12 cellular contexts compared by ENCODE assay signal in genomic region chr1:78102082-78102481, GRCh38. TPM values are rescaled to one million over a fixed set of nuclear protein-coding genes. Genes with fewer than 3 reads are reported as not detected.
DNase-seq lines count a peak whose midpoint lies in the region; ATAC-seq and TF ChIP-seq lines count a peak whose summit lies in the region.
"Had no signal": no experiment of that assay in that cellular context is flagged by ENCODE, and none has a peak within 500 bp of the region (broad histone marks: within the 10 kb centered on the region; RNA-seq: fewer than 3 reads in every experiment).

No MANE protein-coding gene starts in this region.

- no peaks in the 10 kb centered on the region for H3K27me3 ChIP-seq in SJCRH30
- no peaks in the 10 kb centered on the region for H3K27me3 ChIP-seq in gastrocnemius medialis

- no peak for TF ChIP-seq CTCF in gastrocnemius medialis (IDR thresholded peaks at IDR 0.05 in 4 of 5, conservative IDR thresholded peaks at IDR 0.05 in 1 of 5)

- DNase-seq in GM03348 (ENCODE audit: low spot score) (peak; percentile 57), SJCRH30 (no peak), fibroblast of gingiva (ENCODE audit: low read depth) (peak; percentile 79), gastrocnemius medialis (no peak), GF-D8 (lab: John Stamatoyannopoulos, UW) (no peak), NCI-H2081 treated with DMSO at 0.1 percent for 48 hours (lab: John Stamatoyannopoulos, UW) (no peak), NCI-H2227 (lab: John Stamatoyannopoulos, UW; ENCODE audit: unreplicated experiment) (no peak)
- DNase-seq: Kasumi-1, NCI-H510A, SIG-M5 had no signal

- no peak for TF ChIP-seq POLR2A in gastrocnemius medialis (IDR thresholded peaks at IDR 0.05)

- H3K36me3 ChIP-seq in SJCRH30 (no peaks in the 10 kb centered on the region), gastrocnemius medialis (no peaks in the 10 kb centered on the region)

- intact Hi-C loops in gastrocnemius medialis (cut with DNase I; ENCODE audit: low total_unique reads) = no loop called here

- in situ Hi-C loops in gastrocnemius medialis (cut with MboI; ENCODE audit: low sequenced_read_pairs in 4 of 4) = loop anchor here in 3 of 4 donors (25.0 kb wide), 5 partner anchors 115 to 940 kb away; partner anchors contain the start of genes FUBP1 (in 1 of the 3) and USP33 (in 1 of the 3)

- no peaks in the 10 kb centered on the region for H3K9me3 ChIP-seq in SJCRH30 (replicated peaks)
- no peaks in the 10 kb centered on the region for H3K9me3 ChIP-seq in gastrocnemius medialis

- peaks cover 9% of the 10 kb centered on the region for H3K4me1 ChIP-seq in SJCRH30
- peaks cover 19% of the 10 kb centered on the region in 2 donors for H3K4me1 ChIP-seq in gastrocnemius medialis

- ATAC-seq in gastrocnemius medialis (peak in 1 of 2 donors; percentile 57), GM21717 (IDR thresholded peaks at IDR 0.05; ENCODE audit: unreplicated experiment) (no peak)
- ATAC-seq: GM12878 had no signal

- H3K27ac ChIP-seq in SJCRH30 (peak overlapping the region; percentile 32), gastrocnemius medialis (peak overlapping the region; percentile 5 to 64 (median 35))

- H3K4me3 ChIP-seq in SJCRH30 (no peak overlapping the region), gastrocnemius medialis (no peak overlapping the region)
- H3K4me3 ChIP-seq: GM12878 had no signal

RNA-seq across cellular contexts. Expression of gene GIPC2, which starts 56.3 kb away (rescaled TPM):
- total RNA-seq in SJCRH30 (2014; rRNA removed; shearing (Covaris generic)) = not detected in 2 replicates
- total RNA-seq in gastrocnemius medialis = 1 to 10 TPM in 3 of 4 donors, under 1 TPM in 1; 0.67 to 1.5 (median 1.3) TPM

Comparison
In these comparisons a context has a peak if more than half of its experiments do, and no peak if none do; other contexts are left out.
1. DNase-seq: peak in GM03348 (single experiment) and fibroblast of gingiva (single experiment); none in SJCRH30 (0 of 2), gastrocnemius medialis (0 of 2), GF-D8 (single experiment), NCI-H2081 treated with DMSO at 0.1 percent for 48 hours (single experiment) and NCI-H2227 (single experiment).